Comparison of ENCODE assay signal across 1 cellular context in genomic region chr14:70470863-70471563, GRCh38.
TF ChIP-seq lines count a peak whose summit lies in the region.

No MANE protein-coding gene starts in this region.

TF ChIP-seq in H1, 55 proteins besides CTCF, POLR2A, EP300 and RAD21 (continued from another document):
- TF ChIP-seq E2F6 (IDR thresholded peaks at IDR 0.05) (0 out of 2 replicates have a peak, but pooled peaks have one; percentile 63), TBP (IDR thresholded peaks at IDR 0.05; ENCODE audit: low read depth, low read length) (0 out of 2 replicates have a peak, but pooled peaks have one; percentile 27)
